ENCODE assay signal across 8 cellular contexts in genomic region chr22:20080445-20080775, GRCh38. TPM values are rescaled to one million over a fixed set of nuclear protein-coding genes. Genes with fewer than 3 reads are reported as not detected.
DNase-seq lines count a peak whose midpoint lies in the region; ATAC-seq, FAIRE-seq and TF ChIP-seq lines count a peak whose summit lies in the region.

No MANE protein-coding gene starts in this region.

- H3K9me3 ChIP-seq in neuronal stem cell (replicated peaks in 1 of 2; ENCODE audit: control insufficient read depth in 2 of 2, insufficient read depth in 1 of 2, low read depth in 1 of 2, low read length in 2 of 2), result no peaks in the 10 kb centered on the region

- no peak overlapping the region for H2BK5ac ChIP-seq in neuronal stem cell (ENCODE audit: low read length)

- H3K14ac ChIP-seq in neuronal stem cell (ENCODE audit: low read length), result no peak overlapping the region

- peaks cover 13% of the 10 kb centered on the region for H3K79me1 ChIP-seq in neuronal stem cell (ENCODE audit: low read depth, low read length)

- no peak overlapping the region for H2BK12ac ChIP-seq in neuronal stem cell (ENCODE audit: low read length)

- H3K4me3 ChIP-seq in fibroblast of pulmonary artery (replicated peaks; ENCODE audit: low read depth, low read length) (peak overlapping the region; percentile 89), neuronal stem cell (ENCODE audit: low read length in 2 of 2) (peak overlapping the region; percentile 58 to 91)

- peaks cover 5 to 42% of the 10 kb centered on the region in 2 donors for H3K36me3 ChIP-seq in neuronal stem cell (replicated peaks in 1 of 2; ENCODE audit: control insufficient read depth in 2 of 2, insufficient read depth in 2 of 2, low read length in 2 of 2)

- DNase-seq in GM12892 (ENCODE audit: insufficient read length) (peak; percentile 85), NCI-H774 (lab: John Stamatoyannopoulos, UW) (peak; percentile 64), fibroblast of pulmonary artery (ENCODE audit: low read depth) (peak; percentile 20), neuronal stem cell (ENCODE audit: low spot score) (peak; percentile 58), substantia nigra (lab: John Stamatoyannopoulos, UW) (peak in 30 of 49 donors; percentile 30 to 82 (median 62))
- peak; percentile 72 for DNase-seq in activated T-helper 2 cell treated with anti-CD3 and anti-CD28 coated beads, Interferon-gamma antibody, Interleukin-2, Interleukin-4, amounts not matched to agents 10 μg/mL and 5 μg/mL and 100 μg/mL, durations not matched to agents 14 hours and 24 hours and 36 hours (ENCODE audit: low spot score)

- peak overlapping the region; percentile 76 for H2AFZ ChIP-seq in neuronal stem cell (ENCODE audit: low read length)

- H3K4me2 ChIP-seq in neuronal stem cell (ENCODE audit: insufficient read depth, low read length, poor library complexity, severe bottlenecking), result peak overlapping the region; percentile 82

- peak overlapping the region; percentile 98 for H3K23ac ChIP-seq in neuronal stem cell (ENCODE audit: low read depth, low read length, poor library complexity)

- TF ChIP-seq CTCF in 22Rv1 (IDR thresholded peaks at IDR 0.05) (no peak), fibroblast of pulmonary artery (IDR thresholded peaks at IDR 0.05; ENCODE audit: low read length, missing control alignments) (no peak)

- ATAC-seq in HG02884 (IDR thresholded peaks at IDR 0.05; ENCODE audit: unreplicated experiment), result peak; percentile 54

- peak overlapping the region; percentile 75 for H3K27ac Mint-ChIP-seq in activated T-helper 2 cell treated with anti-CD3 and anti-CD28 coated beads, Interferon-gamma antibody, Interleukin-2, Interleukin-4, amounts not matched to agents 10 μg/mL and 5 μg/mL and 100 μg/mL, durations not matched to agents 14 hours and 24 hours and 36 hours

- no peak overlapping the region for H4K91ac ChIP-seq in neuronal stem cell (ENCODE audit: low read depth, low read length, poor library complexity)

- H3K4me3 Mint-ChIP-seq in activated T-helper 2 cell treated with anti-CD3 and anti-CD28 coated beads, Interferon-gamma antibody, Interleukin-2, Interleukin-4, amounts not matched to agents 10 μg/mL and 5 μg/mL and 100 μg/mL, durations not matched to agents 14 hours and 24 hours and 36 hours (ENCODE audit: low read depth), result peak overlapping the region; percentile 88

- H3K27me3 ChIP-seq in neuronal stem cell (ENCODE audit: control insufficient read depth in 3 of 3, insufficient read depth in 3 of 3, low read depth in 1 of 3, low read length in 3 of 3), result no peaks in the 10 kb centered on the region

- peaks cover 21 to 22% of the 10 kb centered on the region in 2 donors for H3K4me1 ChIP-seq in neuronal stem cell (ENCODE audit: control insufficient read depth in 2 of 2, insufficient read depth in 1 of 2, low read depth in 1 of 2, low read length in 2 of 2)

- no peak overlapping the region for H2BK15ac ChIP-seq in neuronal stem cell (ENCODE audit: low read length)

- peak overlapping the region; percentile 93 for H3K9ac ChIP-seq in neuronal stem cell (ENCODE audit: low read depth, low read length, poor library complexity)

- H3K27ac ChIP-seq in 22Rv1 (peak overlapping the region; percentile 97), neuronal stem cell (replicated peaks; ENCODE audit: low read length) (peak overlapping the region; percentile 94), substantia nigra (ENCODE audit: low read depth, low read length, poor library complexity, severe bottlenecking) (peak overlapping the region; percentile 76)

- peak overlapping the region; percentile 89 for H3K18ac ChIP-seq in neuronal stem cell (ENCODE audit: low read length)

- no peaks in the 10 kb centered on the region for H3K27me3 Mint-ChIP-seq in activated T-helper 2 cell treated with anti-CD3 and anti-CD28 coated beads, Interferon-gamma antibody, Interleukin-2, Interleukin-4, amounts not matched to agents 10 μg/mL and 5 μg/mL and 100 μg/mL, durations not matched to agents 14 hours and 24 hours and 36 hours (ENCODE audit: low read depth)

- H3K36me3 Mint-ChIP-seq in activated T-helper 2 cell treated with anti-CD3 and anti-CD28 coated beads, Interferon-gamma antibody, Interleukin-2, Interleukin-4, amounts not matched to agents 10 μg/mL and 5 μg/mL and 100 μg/mL, durations not matched to agents 14 hours and 24 hours and 36 hours (ENCODE audit: low read depth), result peaks cover 17% of the 10 kb centered on the region

- no peak for TF ChIP-seq POLR2A in GM12892 (IDR thresholded peaks at IDR 0.05; ENCODE audit: low read depth, low read length)

- no CpG with 5 or more reads among the region's 34 CpGs for WGBS in neuronal stem cell (ENCODE audit: extremely low coverage in 2 of 2, insufficient read length in 2 of 2, insufficient replicate concordance in 1 of 2), 2 donors

- no peaks in the 10 kb centered on the region for H3K9me3 Mint-ChIP-seq in activated T-helper 2 cell treated with anti-CD3 and anti-CD28 coated beads, Interferon-gamma antibody, Interleukin-2, Interleukin-4, amounts not matched to agents 10 μg/mL and 5 μg/mL and 100 μg/mL, durations not matched to agents 14 hours and 24 hours and 36 hours

- H2AK5ac ChIP-seq in neuronal stem cell (ENCODE audit: low read depth, low read length), result peak overlapping the region; percentile 33

- intact Hi-C loops in activated T-helper 2 cell treated with anti-CD3 and anti-CD28 coated beads, Interferon-gamma antibody, Interleukin-2, Interleukin-4, amounts not matched to agents 10 μg/mL and 5 μg/mL and 100 μg/mL, durations not matched to agents 14 hours and 24 hours and 36 hours (cut with micrococcal nuclease), result loop anchor here (2.0 to 10.0 kb wide), 2 partner anchors 36 to 56 kb away; partner anchors contain the start of genes RANBP1, TANGO2 and TRMT2A

- peaks cover 25% of the 10 kb centered on the region for H3K4me1 Mint-ChIP-seq in activated T-helper 2 cell treated with anti-CD3 and anti-CD28 coated beads, Interferon-gamma antibody, Interleukin-2, Interleukin-4, amounts not matched to agents 10 μg/mL and 5 μg/mL and 100 μg/mL, durations not matched to agents 14 hours and 24 hours and 36 hours (ENCODE audit: low read depth)

- no peak overlapping the region for H2BK120ac ChIP-seq in neuronal stem cell (ENCODE audit: low read depth, low read length)

- H3K4ac ChIP-seq in neuronal stem cell (ENCODE audit: low read length), result no peak overlapping the region

- no peak for FAIRE-seq in GM12892 (lab: Jason Lieb, UNC)

- no peak overlapping the region for H4K8ac ChIP-seq in neuronal stem cell (ENCODE audit: low read depth, low read length)

RNA-seq across cellular contexts. Expression of gene DGCR8, which starts 0.4 kb away (rescaled TPM):
- 19.9 TPM for polyA plus RNA-seq in GM12892 (2012; ENCODE audit: missing spikeins)
- total RNA-seq in activated T-helper 2 cell treated with anti-CD3 and anti-CD28 coated beads, Interferon-gamma antibody, Interleukin-2, Interleukin-4, amounts not matched to agents 10 μg/mL and 5 μg/mL and 100 μg/mL, durations not matched to agents 14 hours and 24 hours and 36 hours, result 63.1 and 66.4 TPM in 2 replicates
- 16.3 TPM for polyA plus RNA-seq in neuronal stem cell (2013, experiment 1 of 2)
- 16.3 TPM for polyA plus RNA-seq in neuronal stem cell (2013, experiment 2 of 2)

RNA-seq across cellular contexts. Expression of gene RANBP1, which starts 35.5 kb away (rescaled TPM):
- polyA plus RNA-seq in GM12892 (2012; ENCODE audit: missing spikeins), result 257 TPM
- 444 and 452 TPM in 2 replicates for total RNA-seq in activated T-helper 2 cell treated with anti-CD3 and anti-CD28 coated beads, Interferon-gamma antibody, Interleukin-2, Interleukin-4, amounts not matched to agents 10 μg/mL and 5 μg/mL and 100 μg/mL, durations not matched to agents 14 hours and 24 hours and 36 hours
- 496 TPM for polyA plus RNA-seq in neuronal stem cell (2013, experiment 1 of 2)
- 494 TPM for polyA plus RNA-seq in neuronal stem cell (2013, experiment 2 of 2)

RNA-seq across cellular contexts. Expression of gene TRMT2A, which starts 36.6 kb away (rescaled TPM):
- polyA plus RNA-seq in GM12892 (2012; ENCODE audit: missing spikeins), result 33.0 TPM
- total RNA-seq in activated T-helper 2 cell treated with anti-CD3 and anti-CD28 coated beads, Interferon-gamma antibody, Interleukin-2, Interleukin-4, amounts not matched to agents 10 μg/mL and 5 μg/mL and 100 μg/mL, durations not matched to agents 14 hours and 24 hours and 36 hours, result 94.1 and 103 TPM in 2 replicates
- 21.2 TPM for polyA plus RNA-seq in neuronal stem cell (2013, experiment 1 of 2)
- polyA plus RNA-seq in neuronal stem cell (2013, experiment 2 of 2), result 21.9 TPM

RNA-seq across cellular contexts. Expression of gene ZDHHC8, which starts 51.2 kb away (rescaled TPM):
- 9.0 TPM for polyA plus RNA-seq in GM12892 (2012; ENCODE audit: missing spikeins)
- total RNA-seq in activated T-helper 2 cell treated with anti-CD3 and anti-CD28 coated beads, Interferon-gamma antibody, Interleukin-2, Interleukin-4, amounts not matched to agents 10 μg/mL and 5 μg/mL and 100 μg/mL, durations not matched to agents 14 hours and 24 hours and 36 hours, result 77.3 and 82.4 TPM in 2 replicates
- polyA plus RNA-seq in neuronal stem cell (2013, experiment 1 of 2), result 44.3 TPM
- polyA plus RNA-seq in neuronal stem cell (2013, experiment 2 of 2), result 42.8 TPM

RNA-seq across cellular contexts. Expression of gene TANGO2, which starts 59.5 kb away (rescaled TPM):
- 14.9 TPM for polyA plus RNA-seq in GM12892 (2012; ENCODE audit: missing spikeins)
- total RNA-seq in activated T-helper 2 cell treated with anti-CD3 and anti-CD28 coated beads, Interferon-gamma antibody, Interleukin-2, Interleukin-4, amounts not matched to agents 10 μg/mL and 5 μg/mL and 100 μg/mL, durations not matched to agents 14 hours and 24 hours and 36 hours, result 27.4 and 30.0 TPM in 2 replicates
- 4.9 TPM for polyA plus RNA-seq in neuronal stem cell (2013, experiment 1 of 2)
- 4.2 TPM for polyA plus RNA-seq in neuronal stem cell (2013, experiment 2 of 2)

Comparison
In these comparisons a context has a peak if more than half of its experiments do, and no peak if none do; other contexts are left out.
1. Peak in every context shown above with its lines: DNase-seq, ATAC-seq, H3K4me3 ChIP-seq and H3K27ac ChIP-seq.
2. DNase-seq: peak in every context shown above with its lines; median percentile 85 in GM12892; 72 in activated T-helper 2 cell treated with anti-CD3 and anti-CD28 coated beads, Interferon-gamma antibody, Interleukin-2, Interleukin-4, amounts not matched to agents 10 μg/mL and 5 μg/mL and 100 μg/mL, durations not matched to agents 14 hours and 24 hours and 36 hours; 64 in NCI-H774; 62 in substantia nigra; 58 in neuronal stem cell; 20 in fibroblast of pulmonary artery.